ENCODE assay signal across 20 cellular contexts in the genomic region with DNA sequence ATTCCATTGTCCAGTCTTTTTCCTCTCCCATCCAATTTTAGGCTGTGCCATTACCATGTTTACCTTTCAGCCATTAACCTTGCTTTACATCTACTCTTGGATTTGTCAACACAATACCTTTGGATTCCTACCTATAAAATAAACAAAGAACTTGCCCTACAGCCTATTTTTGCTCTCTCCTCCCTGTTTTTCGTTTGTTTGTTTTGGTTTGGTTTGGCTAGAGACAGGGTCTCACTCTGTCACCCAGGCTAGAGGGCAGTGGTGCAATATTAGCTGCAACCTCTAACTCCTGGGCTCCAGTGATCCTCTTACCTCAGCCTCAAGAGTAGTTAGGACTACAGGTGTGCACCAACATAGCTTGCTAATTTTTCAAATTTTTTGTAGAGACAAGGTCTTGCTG.
DNase-seq lines count a peak whose midpoint lies in the region; ATAC-seq, FAIRE-seq and TF ChIP-seq lines count a peak whose summit lies in the region.
"Had no signal": no experiment of that assay in that cellular context is flagged by ENCODE, and none has a peak within 500 bp of the region (broad histone marks: within the 10 kb centered on the region; RNA-seq: fewer than 3 reads in every experiment).

No MANE protein-coding gene starts in this region.

- H3K9me2 ChIP-seq in PC-3 (replicated peaks; ENCODE audit: low read length), result no peaks in the 10 kb centered on the region

- no peak for TF ChIP-seq RAD21 in HepG2 (CRISPR knock-in tag; IDR thresholded peaks at IDR 0.05)

- peaks cover 4% of the 10 kb centered on the region for H3K9me3 Mint-ChIP-seq in stimulated activated naive CD8-positive, alpha-beta T cell treated with anti-CD3 and anti-CD28 coated beads, Interleukin-15, Interleukin-2, amounts not matched to agents 100 ng/mL and 50 ng/mL, for 24 hours
- peaks cover 16 to 26% of the 10 kb centered on the region in 2 donors for H3K9me3 Mint-ChIP-seq in stimulated activated naive CD8-positive, alpha-beta T cell treated with anti-CD3 and anti-CD28 coated beads, Interleukin-15, amount 100 ng/mL, for 72 hours

- peaks cover 5% of the 10 kb centered on the region; the same call in 1 of the 2 replicates for H3K36me3 ChIP-seq in PC-3 (ENCODE audit: low read depth, low read length)
- no peaks in the 10 kb centered on the region for H3K36me3 ChIP-seq in HepG2 (replicated peaks in 1 of 2; ENCODE audit: control insufficient read depth in 1 of 2, insufficient read depth in 2 of 2, low read length in 2 of 2)

- no peaks in the 10 kb centered on the region for H3F3A ChIP-seq in PC-3 (ENCODE audit: low read length, unreplicated experiment)

- WGBS in HepG2 (ENCODE audit: low lambda C conversion rate), result 3% methylated on average over 1 of the region's 1 CpG

- H3K4me1 Mint-ChIP-seq in stimulated activated naive CD8-positive, alpha-beta T cell treated with anti-CD3 and anti-CD28 coated beads, Interleukin-15, Interleukin-2, amounts not matched to agents 100 ng/mL and 50 ng/mL, for 24 hours (ENCODE audit: low read depth), result peaks cover 25% of the 10 kb centered on the region
- H3K4me1 Mint-ChIP-seq in stimulated activated naive CD8-positive, alpha-beta T cell treated with anti-CD3 and anti-CD28 coated beads, Interleukin-15, amount 100 ng/mL, for 72 hours, result peaks cover 22% of the 10 kb centered on the region
- H3K4me1 Mint-ChIP-seq: H9 had no signal

- peak overlapping the region; percentile 4 for H3K27ac Mint-ChIP-seq in stimulated activated naive CD8-positive, alpha-beta T cell treated with anti-CD3 and anti-CD28 coated beads, Interleukin-15, Interleukin-2, amounts not matched to agents 100 ng/mL and 50 ng/mL, for 24 hours
- H3K27ac Mint-ChIP-seq in stimulated activated naive CD8-positive, alpha-beta T cell treated with anti-CD3 and anti-CD28 coated beads, Interleukin-15, amount 100 ng/mL, for 72 hours, result peak overlapping the region; percentile 1 to 20
- H3K27ac Mint-ChIP-seq: H9 had no signal

- peak overlapping the region; percentile 35 for H3K27ac ChIP-seq in PC-3 (ENCODE audit: low read length)
- H3K27ac ChIP-seq in HepG2 (ENCODE audit: extremely low read length, insufficient read depth, low read length), result no peak overlapping the region

- no peaks in the 10 kb centered on the region for H3K27me3 ChIP-seq in PC-3 (ENCODE audit: low read length)
- H3K27me3 ChIP-seq in HepG2 (ENCODE audit: control insufficient read depth in 1 of 2, insufficient read depth in 2 of 2, low read length in 2 of 2), result no peaks in the 10 kb centered on the region

- H2AFZ ChIP-seq in PC-3 (ENCODE audit: low read length) (no peak overlapping the region), HepG2 (ENCODE audit: low read length) (no peak overlapping the region)

- H3K4me2 ChIP-seq in PC-3 (ENCODE audit: low read length), result peak overlapping the region; percentile 6
- no peak overlapping the region for H3K4me2 ChIP-seq in HepG2 (ENCODE audit: low read depth, low read length)

- TF ChIP-seq EP300 in HepG2 (IDR thresholded peaks at IDR 0.05; ENCODE audit: low read depth in 2 of 2, low read length in 2 of 2) (no peak), HepG2 (CRISPR knock-in tag; IDR thresholded peaks at IDR 0.05; ENCODE audit: borderline replicate concordance) (no peak)

- H3K4me3 ChIP-seq in PC-3 (ENCODE audit: low read length), result no peak overlapping the region
- H3K4me3 ChIP-seq in HepG2 (replicated peaks in 1 of 3; ENCODE audit: insufficient read depth in 1 of 3, low read depth in 2 of 3, low read length in 3 of 3), result no peak overlapping the region

- ATAC-seq in stimulated activated naive CD8-positive, alpha-beta T cell treated with anti-CD3 and anti-CD28 coated beads, Interleukin-15, Interleukin-2, amounts not matched to agents 100 U/mL and 50 U/mL, for 24 hours, result no peak
- ATAC-seq in PC-3, result peak; percentile 71
- peak; percentile 52 for ATAC-seq in HepG2
- ATAC-seq in stimulated activated naive CD8-positive, alpha-beta T cell treated with anti-CD3 and anti-CD28 coated beads, Interleukin-15, amount 100 ng/mL, for 72 hours, result no peak
- ATAC-seq in HG03139 (IDR thresholded peaks at IDR 0.05; ENCODE audit: unreplicated experiment), result no peak

- H3K4me1 ChIP-seq in PC-3 (ENCODE audit: insufficient read depth, low read length) (peaks cover 18% of the 10 kb centered on the region), HepG2 (ENCODE audit: insufficient read depth, low read length) (peaks cover 9% of the 10 kb centered on the region)

- BruUV-seq in PC-3 (replicated peaks; lab: Mats Ljungman, UMichigan) (no TSS peak), HepG2 (replicated peaks; lab: Mats Ljungman, UMichigan) (no TSS peak)

- H3K9me3 ChIP-seq in PC-3 (ENCODE audit: low read length) (no peaks in the 10 kb centered on the region), HepG2 (ENCODE audit: low read length) (no peaks in the 10 kb centered on the region)

- peak; percentile 8 for FAIRE-seq in HepG2 (lab: Jason Lieb, UNC)

- no peak for TF ChIP-seq CTCF in PC-3 (conservative IDR thresholded peaks at IDR 0.05; ENCODE audit: low read depth, low read length)
- no peak for TF ChIP-seq CTCF in HepG2 (CRISPR knock-in tag; IDR thresholded peaks at IDR 0.05)

- peaks cover 93% of the 10 kb centered on the region for H3K36me3 Mint-ChIP-seq in stimulated activated naive CD8-positive, alpha-beta T cell treated with anti-CD3 and anti-CD28 coated beads, Interleukin-15, Interleukin-2, amounts not matched to agents 100 ng/mL and 50 ng/mL, for 24 hours (ENCODE audit: low read depth)

- H4K20me1 ChIP-seq in PC-3 (ENCODE audit: low read length) (no peaks in the 10 kb centered on the region), HepG2 (ENCODE audit: insufficient read depth, low read length) (no peaks in the 10 kb centered on the region)

- no peak for TF ChIP-seq POLR2A in HepG2 (IDR thresholded peaks at IDR 0.05; ENCODE audit: insufficient read depth in 1 of 2, low read depth in 2 of 2, low read length in 2 of 2)

- DNase-seq in stimulated activated naive CD8-positive, alpha-beta T cell treated with anti-CD3 and anti-CD28 coated beads, Interleukin-15, Interleukin-2, amounts not matched to agents 100 U/mL and 50 U/mL, for 24 hours, result no peak
- peak; percentile 45 for DNase-seq in PC-3
- peak; percentile 8 for DNase-seq in HepG2 (ENCODE audit: low spot score)
- DNase-seq in stimulated activated naive CD8-positive, alpha-beta T cell treated with anti-CD3 and anti-CD28 coated beads, Interleukin-15, amount 100 ng/mL, for 72 hours, result no peak
- DNase-seq in midbrain (lab: John Stamatoyannopoulos, UW), result no peak
- no peak for DNase-seq in amygdala (lab: John Stamatoyannopoulos, UW)
- DNase-seq: ACHN; AML-193; DMS53; H9; KBM-7; NCI-H1092; NCI-H1694; NCI-H2171 treated with DMSO at 0.1 percent for 48 hours; NCI-H446 treated with DMSO at 0.1 percent for 48 hours; NK-92 treated with Interleukin-12 subunit alpha and Interleukin-12 subunit beta, amount 100 ng/mL, for 24 hours; RPMI8226; SIG-M5 had no signal

- H3K9ac ChIP-seq in PC-3 (ENCODE audit: low read length), result no peak overlapping the region
- no peak overlapping the region for H3K9ac ChIP-seq in HepG2 (ENCODE audit: insufficient read depth, low read depth, low read length)

- in situ Hi-C loops in HepG2 (cut with HindIII; ENCODE audit: extremely low pct_ligation_motif_present, low pct_unique_long_range_greater_than_20kb), result no loop called here

- POLR2A ChIA-PET in PC-3 (lab: Charles Lee; ENCODE audit: unreplicated experiment), result no interaction called here
- POLR2A ChIA-PET in HepG2 (lab: Yijun Ruan, JAX), result no interaction called here

- H3K4me3 Mint-ChIP-seq in stimulated activated naive CD8-positive, alpha-beta T cell treated with anti-CD3 and anti-CD28 coated beads, Interleukin-15, Interleukin-2, amounts not matched to agents 100 ng/mL and 50 ng/mL, for 24 hours, result no peak overlapping the region
- no peak overlapping the region for H3K4me3 Mint-ChIP-seq in stimulated activated naive CD8-positive, alpha-beta T cell treated with anti-CD3 and anti-CD28 coated beads, Interleukin-15, amount 100 ng/mL, for 72 hours
- H3K4me3 Mint-ChIP-seq: H9 had no signal

- no peaks in the 10 kb centered on the region for H3K27me3 Mint-ChIP-seq in stimulated activated naive CD8-positive, alpha-beta T cell treated with anti-CD3 and anti-CD28 coated beads, Interleukin-15, Interleukin-2, amounts not matched to agents 100 ng/mL and 50 ng/mL, for 24 hours
- no peaks in the 10 kb centered on the region for H3K27me3 Mint-ChIP-seq in stimulated activated naive CD8-positive, alpha-beta T cell treated with anti-CD3 and anti-CD28 coated beads, Interleukin-15, amount 100 ng/mL, for 72 hours

- CTCF ChIA-PET in PC-3 (lab: Charles Lee) (no interaction called here), HepG2 (lab: Yijun Ruan, JAX; ENCODE audit: low intra/inter-chr PET ratio, low total read pairs) (no interaction called here)

- intact Hi-C loops in PC-3 (cut with micrococcal nuclease), result no loop called here
- intact Hi-C loops in HepG2 (cut with micrococcal nuclease; ENCODE audit: unreplicated experiment), result loop anchor here (10.0 kb wide), 1 partner anchor 463 kb away; no protein-coding TSS in a partner anchor

- H3K79me2 ChIP-seq in PC-3 (ENCODE audit: low read length) (no peaks in the 10 kb centered on the region), HepG2 (ENCODE audit: insufficient read depth, low read length) (no peaks in the 10 kb centered on the region)

TF ChIP-seq in HepG2, 621 proteins besides CTCF, POLR2A, EP300 and RAD21 (continues in another document):
- no peak for TF ChIP-seq ZNF615 (CRISPR knock-in tag; IDR thresholded peaks at IDR 0.05; ENCODE audit: borderline replicate concordance)
- TF ChIP-seq, protein P1, sequence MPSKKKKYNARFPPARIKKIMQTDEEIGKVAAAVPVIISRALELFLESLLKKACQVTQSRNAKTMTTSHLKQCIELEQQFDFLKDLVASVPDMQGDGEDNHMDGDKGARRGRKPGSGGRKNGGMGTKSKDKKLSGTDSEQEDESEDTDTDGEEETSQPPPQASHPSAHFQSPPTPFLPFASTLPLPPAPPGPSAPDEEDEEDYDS (CRISPR knock-in tag; IDR thresholded peaks at IDR 0.05), result no peak
- TF ChIP-seq, protein P2, sequence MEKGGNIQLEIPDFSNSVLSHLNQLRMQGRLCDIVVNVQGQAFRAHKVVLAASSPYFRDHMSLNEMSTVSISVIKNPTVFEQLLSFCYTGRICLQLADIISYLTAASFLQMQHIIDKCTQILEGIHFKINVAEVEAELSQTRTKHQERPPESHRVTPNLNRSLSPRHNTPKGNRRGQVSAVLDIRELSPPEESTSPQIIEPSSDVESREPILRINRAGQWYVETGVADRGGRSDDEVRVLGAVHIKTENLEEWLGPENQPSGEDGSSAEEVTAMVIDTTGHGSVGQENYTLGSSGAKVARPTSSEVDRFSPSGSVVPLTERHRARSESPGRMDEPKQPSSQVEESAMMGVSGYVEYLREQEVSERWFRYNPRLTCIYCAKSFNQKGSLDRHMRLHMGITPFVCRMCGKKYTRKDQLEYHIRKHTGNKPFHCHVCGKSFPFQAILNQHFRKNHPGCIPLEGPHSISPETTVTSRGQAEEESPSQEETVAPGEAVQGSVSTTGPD (CRISPR knock-in tag; IDR thresholded peaks at IDR 0.05), result peak; percentile 59; the same call in 1 of the 2 replicates
- no peak for TF ChIP-seq ZNF33A (CRISPR knock-in tag; IDR thresholded peaks at IDR 0.05; ENCODE audit: borderline replicate concordance)
- TF ChIP-seq KAT2B (IDR thresholded peaks at IDR 0.05; ENCODE audit: borderline replicate concordance, low read depth, low read length), result no peak
- TF ChIP-seq ZSCAN30 (CRISPR knock-in tag; IDR thresholded peaks at IDR 0.05), result no peak
- peak; percentile 11; the same call in 1 of the 2 replicates for TF ChIP-seq FOXA3 (CRISPR knock-in tag; IDR thresholded peaks at IDR 0.05)

Comparison
In these comparisons a context has a peak if more than half of its experiments do, and no peak if none do; other contexts are left out.
1. ATAC-seq: peak in PC-3 (single experiment) and HepG2 (single experiment); none in stimulated activated naive CD8-positive, alpha-beta T cell treated with anti-CD3 and anti-CD28 coated beads, Interleukin-15, Interleukin-2, amounts not matched to agents 100 U/mL and 50 U/mL, for 24 hours (single experiment), stimulated activated naive CD8-positive, alpha-beta T cell treated with anti-CD3 and anti-CD28 coated beads, Interleukin-15, amount 100 ng/mL, for 72 hours (single experiment) and HG03139 (single experiment).
2. DNase-seq: peak in PC-3 (single experiment) and HepG2 (single experiment); none in stimulated activated naive CD8-positive, alpha-beta T cell treated with anti-CD3 and anti-CD28 coated beads, Interleukin-15, Interleukin-2, amounts not matched to agents 100 U/mL and 50 U/mL, for 24 hours (single experiment), stimulated activated naive CD8-positive, alpha-beta T cell treated with anti-CD3 and anti-CD28 coated beads, Interleukin-15, amount 100 ng/mL, for 72 hours (0 of 2), midbrain (single experiment) and amygdala (0 of 56).